Comparison of ENCODE assay signal across 1 cellular context in genomic region chr3:61251174-61251972, GRCh38.
TF ChIP-seq lines count a peak whose summit lies in the region.

FHIT (minus strand) TSS chr3:61251452.

TF ChIP-seq in K562, 482 proteins besides CTCF, POLR2A, EP300 and RAD21 (continued from another document and continues in another):
- TF ChIP-seq, protein P1, sequence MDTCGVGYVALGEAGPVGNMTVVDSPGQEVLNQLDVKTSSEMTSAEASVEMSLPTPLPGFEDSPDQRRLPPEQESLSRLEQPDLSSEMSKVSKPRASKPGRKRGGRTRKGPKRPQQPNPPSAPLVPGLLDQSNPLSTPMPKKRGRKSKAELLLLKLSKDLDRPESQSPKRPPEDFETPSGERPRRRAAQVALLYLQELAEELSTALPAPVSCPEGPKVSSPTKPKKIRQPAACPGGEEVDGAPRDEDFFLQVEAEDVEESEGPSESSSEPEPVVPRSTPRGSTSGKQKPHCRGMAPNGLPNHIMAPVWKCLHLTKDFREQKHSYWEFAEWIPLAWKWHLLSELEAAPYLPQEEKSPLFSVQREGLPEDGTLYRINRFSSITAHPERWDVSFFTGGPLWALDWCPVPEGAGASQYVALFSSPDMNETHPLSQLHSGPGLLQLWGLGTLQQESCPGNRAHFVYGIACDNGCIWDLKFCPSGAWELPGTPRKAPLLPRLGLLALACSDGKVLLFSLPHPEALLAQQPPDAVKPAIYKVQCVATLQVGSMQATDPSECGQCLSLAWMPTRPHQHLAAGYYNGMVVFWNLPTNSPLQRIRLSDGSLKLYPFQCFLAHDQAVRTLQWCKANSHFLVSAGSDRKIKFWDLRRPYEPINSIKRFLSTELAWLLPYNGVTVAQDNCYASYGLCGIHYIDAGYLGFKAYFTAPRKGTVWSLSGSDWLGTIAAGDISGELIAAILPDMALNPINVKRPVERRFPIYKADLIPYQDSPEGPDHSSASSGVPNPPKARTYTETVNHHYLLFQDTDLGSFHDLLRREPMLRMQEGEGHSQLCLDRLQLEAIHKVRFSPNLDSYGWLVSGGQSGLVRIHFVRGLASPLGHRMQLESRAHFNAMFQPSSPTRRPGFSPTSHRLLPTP (IDR thresholded peaks at IDR 0.05; ENCODE audit: borderline replicate concordance, extremely low read depth, insufficient read length) = no peak
- TF ChIP-seq FOXJ2 (tag; IDR thresholded peaks at IDR 0.05) (no peak), PURB (CRISPR knock-in tag; IDR thresholded peaks at IDR 0.05; ENCODE audit: low read depth) (no peak), ZNF324 (CRISPR knock-in tag; IDR thresholded peaks at IDR 0.05) (no peak), ZNF695 (CRISPR knock-in tag; IDR thresholded peaks at IDR 0.05) (no peak), FUS (optimal IDR thresholded peaks at IDR 0.05; ENCODE audit: low read depth, low read length) (no peak), MYNN (IDR thresholded peaks at IDR 0.05) (no peak), MYNN (CRISPR knock-in tag; IDR thresholded peaks at IDR 0.05) (no peak), DACH1 (IDR thresholded peaks at IDR 0.05; ENCODE audit: partially characterized antibody) (no peak), MTA1 (IDR thresholded peaks at IDR 0.05; ENCODE audit: borderline replicate concordance) (no peak), NFRKB (IDR thresholded peaks at IDR 0.05; ENCODE audit: low read depth) (no peak), ZNF184 (CRISPR knock-in tag; IDR thresholded peaks at IDR 0.05) (no peak), STAT5A (IDR thresholded peaks at IDR 0.05; ENCODE audit: borderline replicate concordance, low read length) (no peak), HDAC1 (IDR thresholded peaks at IDR 0.05) (no peak), ZNF311 (CRISPR knock-in tag; IDR thresholded peaks at IDR 0.05) (no peak), ZNF75A (CRISPR knock-in tag; IDR thresholded peaks at IDR 0.05) (no peak), JUND (IDR thresholded peaks at IDR 0.05; ENCODE audit: borderline replicate concordance, low read depth, low read length) (0 out of 2 replicates have a peak, but pooled peaks have one; percentile 35), JUND (tag; IDR thresholded peaks at IDR 0.05; ENCODE audit: borderline replicate concordance, low read depth, low read length) (no peak), ZNF551 (CRISPR knock-in tag; IDR thresholded peaks at IDR 0.05) (no peak), CSDE1 (IDR thresholded peaks at IDR 0.05) (no peak), SIN3A (IDR thresholded peaks at IDR 0.05; ENCODE audit: borderline replicate concordance in 2 of 2, control insufficient read depth in 1 of 2, low read depth in 2 of 2, low read length in 2 of 2) (no peak), RBBP5 (IDR thresholded peaks at IDR 0.05; ENCODE audit: borderline replicate concordance, insufficient read depth, low read length, poor library complexity, severe bottlenecking) (no peak), TBP (optimal IDR thresholded peaks at IDR 0.05; ENCODE audit: low read depth, low read length) (peak; percentile 38), SMAD3 (CRISPR knock-in tag; conservative IDR thresholded peaks at IDR 0.05) (no peak), NR1H2 (CRISPR knock-in tag; IDR thresholded peaks at IDR 0.05) (no peak), FIP1L1 (IDR thresholded peaks at IDR 0.05; ENCODE audit: low read depth, low read length, poor library complexity, severe bottlenecking) (no peak), MTF1 (CRISPR knock-in tag; IDR thresholded peaks at IDR 0.05; ENCODE audit: borderline replicate concordance) (no peak), HNRNPUL1 (IDR thresholded peaks at IDR 0.05; ENCODE audit: low read length) (no peak), MAX (CRISPR knock-in tag; IDR thresholded peaks at IDR 0.05) (no peak), BRD9 (IDR thresholded peaks at IDR 0.05; ENCODE audit: low read depth, partially characterized antibody) (no peak), SMAD2 (IDR thresholded peaks at IDR 0.05; ENCODE audit: low read depth, low read length) (no peak), BCL6 (CRISPR knock-in tag; IDR thresholded peaks at IDR 0.05) (no peak), E2F1 (CRISPR knock-in tag; IDR thresholded peaks at IDR 0.05) (no peak), CBX2 (IDR thresholded peaks at IDR 0.05; ENCODE audit: insufficient read depth, low read length, poor library complexity, severe bottlenecking) (no peak), ZNF507 (tag; conservative IDR thresholded peaks at IDR 0.05) (no peak), MTA3 (IDR thresholded peaks at IDR 0.05; ENCODE audit: borderline replicate concordance) (no peak; the same call in 1 of the 2 replicates), ZKSCAN8 (CRISPR knock-in tag; IDR thresholded peaks at IDR 0.05) (no peak), LEF1 (IDR thresholded peaks at IDR 0.05) (no peak), MAFK (IDR thresholded peaks at IDR 0.05; ENCODE audit: low read length) (no peak), ZNF707 (CRISPR knock-in tag; conservative IDR thresholded peaks at IDR 0.05) (no peak), GATAD2A (IDR thresholded peaks at IDR 0.05) (no peak), TAF15 (IDR thresholded peaks at IDR 0.05; ENCODE audit: low read depth, low read length) (no peak), RFX5 (IDR thresholded peaks at IDR 0.05; ENCODE audit: low read depth, low read length) (no peak), IRF2 (CRISPR knock-in tag; IDR thresholded peaks at IDR 0.05) (no peak), HMG20B (CRISPR knock-in tag; IDR thresholded peaks at IDR 0.05) (no peak), RBM14 (IDR thresholded peaks at IDR 0.05; ENCODE audit: borderline replicate concordance, insufficient read depth, low read depth, low read length) (no peak), ZNF512 (tag; IDR thresholded peaks at IDR 0.05) (peak; percentile 43; the same call in 1 of the 2 replicates), ZNF124 (CRISPR knock-in tag; IDR thresholded peaks at IDR 0.05) (no peak)
- TF ChIP-seq, protein P2, sequence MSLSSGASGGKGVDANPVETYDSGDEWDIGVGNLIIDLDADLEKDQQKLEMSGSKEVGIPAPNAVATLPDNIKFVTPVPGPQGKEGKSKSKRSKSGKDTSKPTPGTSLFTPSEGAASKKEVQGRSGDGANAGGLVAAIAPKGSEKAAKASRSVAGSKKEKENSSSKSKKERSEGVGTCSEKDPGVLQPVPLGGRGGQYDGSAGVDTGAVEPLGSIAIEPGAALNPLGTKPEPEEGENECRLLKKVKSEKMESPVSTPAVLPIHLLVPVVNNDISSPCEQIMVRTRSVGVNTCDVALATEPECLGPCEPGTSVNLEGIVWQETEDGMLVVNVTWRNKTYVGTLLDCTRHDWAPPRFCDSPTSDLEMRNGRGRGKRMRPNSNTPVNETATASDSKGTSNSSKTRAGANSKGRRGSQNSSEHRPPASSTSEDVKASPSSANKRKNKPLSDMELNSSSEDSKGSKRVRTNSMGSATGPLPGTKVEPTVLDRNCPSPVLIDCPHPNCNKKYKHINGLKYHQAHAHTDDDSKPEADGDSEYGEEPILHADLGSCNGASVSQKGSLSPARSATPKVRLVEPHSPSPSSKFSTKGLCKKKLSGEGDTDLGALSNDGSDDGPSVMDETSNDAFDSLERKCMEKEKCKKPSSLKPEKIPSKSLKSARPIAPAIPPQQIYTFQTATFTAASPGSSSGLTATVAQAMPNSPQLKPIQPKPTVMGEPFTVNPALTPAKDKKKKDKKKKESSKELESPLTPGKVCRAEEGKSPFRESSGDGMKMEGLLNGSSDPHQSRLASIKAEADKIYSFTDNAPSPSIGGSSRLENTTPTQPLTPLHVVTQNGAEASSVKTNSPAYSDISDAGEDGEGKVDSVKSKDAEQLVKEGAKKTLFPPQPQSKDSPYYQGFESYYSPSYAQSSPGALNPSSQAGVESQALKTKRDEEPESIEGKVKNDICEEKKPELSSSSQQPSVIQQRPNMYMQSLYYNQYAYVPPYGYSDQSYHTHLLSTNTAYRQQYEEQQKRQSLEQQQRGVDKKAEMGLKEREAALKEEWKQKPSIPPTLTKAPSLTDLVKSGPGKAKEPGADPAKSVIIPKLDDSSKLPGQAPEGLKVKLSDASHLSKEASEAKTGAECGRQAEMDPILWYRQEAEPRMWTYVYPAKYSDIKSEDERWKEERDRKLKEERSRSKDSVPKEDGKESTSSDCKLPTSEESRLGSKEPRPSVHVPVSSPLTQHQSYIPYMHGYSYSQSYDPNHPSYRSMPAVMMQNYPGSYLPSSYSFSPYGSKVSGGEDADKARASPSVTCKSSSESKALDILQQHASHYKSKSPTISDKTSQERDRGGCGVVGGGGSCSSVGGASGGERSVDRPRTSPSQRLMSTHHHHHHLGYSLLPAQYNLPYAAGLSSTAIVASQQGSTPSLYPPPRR (CRISPR knock-in tag; IDR thresholded peaks at IDR 0.05; ENCODE audit: borderline replicate concordance) = no peak
- TF ChIP-seq, protein P3, sequence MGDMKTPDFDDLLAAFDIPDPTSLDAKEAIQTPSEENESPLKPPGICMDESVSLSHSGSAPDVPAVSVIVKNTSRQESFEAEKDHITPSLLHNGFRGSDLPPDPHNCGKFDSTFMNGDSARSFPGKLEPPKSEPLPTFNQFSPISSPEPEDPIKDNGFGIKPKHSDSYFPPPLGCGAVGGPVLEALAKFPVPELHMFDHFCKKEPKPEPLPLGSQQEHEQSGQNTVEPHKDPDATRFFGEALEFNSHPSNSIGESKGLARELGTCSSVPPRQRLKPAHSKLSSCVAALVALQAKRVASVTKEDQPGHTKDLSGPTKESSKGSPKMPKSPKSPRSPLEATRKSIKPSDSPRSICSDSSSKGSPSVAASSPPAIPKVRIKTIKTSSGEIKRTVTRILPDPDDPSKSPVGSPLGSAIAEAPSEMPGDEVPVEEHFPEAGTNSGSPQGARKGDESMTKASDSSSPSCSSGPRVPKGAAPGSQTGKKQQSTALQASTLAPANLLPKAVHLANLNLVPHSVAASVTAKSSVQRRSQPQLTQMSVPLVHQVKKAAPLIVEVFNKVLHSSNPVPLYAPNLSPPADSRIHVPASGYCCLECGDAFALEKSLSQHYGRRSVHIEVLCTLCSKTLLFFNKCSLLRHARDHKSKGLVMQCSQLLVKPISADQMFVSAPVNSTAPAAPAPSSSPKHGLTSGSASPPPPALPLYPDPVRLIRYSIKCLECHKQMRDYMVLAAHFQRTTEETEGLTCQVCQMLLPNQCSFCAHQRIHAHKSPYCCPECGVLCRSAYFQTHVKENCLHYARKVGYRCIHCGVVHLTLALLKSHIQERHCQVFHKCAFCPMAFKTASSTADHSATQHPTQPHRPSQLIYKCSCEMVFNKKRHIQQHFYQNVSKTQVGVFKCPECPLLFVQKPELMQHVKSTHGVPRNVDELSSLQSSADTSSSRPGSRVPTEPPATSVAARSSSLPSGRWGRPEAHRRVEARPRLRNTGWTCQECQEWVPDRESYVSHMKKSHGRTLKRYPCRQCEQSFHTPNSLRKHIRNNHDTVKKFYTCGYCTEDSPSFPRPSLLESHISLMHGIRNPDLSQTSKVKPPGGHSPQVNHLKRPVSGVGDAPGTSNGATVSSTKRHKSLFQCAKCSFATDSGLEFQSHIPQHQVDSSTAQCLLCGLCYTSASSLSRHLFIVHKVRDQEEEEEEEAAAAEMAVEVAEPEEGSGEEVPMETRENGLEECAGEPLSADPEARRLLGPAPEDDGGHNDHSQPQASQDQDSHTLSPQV (IDR thresholded peaks at IDR 0.05) = no peak
- TF ChIP-seq, protein P4, sequence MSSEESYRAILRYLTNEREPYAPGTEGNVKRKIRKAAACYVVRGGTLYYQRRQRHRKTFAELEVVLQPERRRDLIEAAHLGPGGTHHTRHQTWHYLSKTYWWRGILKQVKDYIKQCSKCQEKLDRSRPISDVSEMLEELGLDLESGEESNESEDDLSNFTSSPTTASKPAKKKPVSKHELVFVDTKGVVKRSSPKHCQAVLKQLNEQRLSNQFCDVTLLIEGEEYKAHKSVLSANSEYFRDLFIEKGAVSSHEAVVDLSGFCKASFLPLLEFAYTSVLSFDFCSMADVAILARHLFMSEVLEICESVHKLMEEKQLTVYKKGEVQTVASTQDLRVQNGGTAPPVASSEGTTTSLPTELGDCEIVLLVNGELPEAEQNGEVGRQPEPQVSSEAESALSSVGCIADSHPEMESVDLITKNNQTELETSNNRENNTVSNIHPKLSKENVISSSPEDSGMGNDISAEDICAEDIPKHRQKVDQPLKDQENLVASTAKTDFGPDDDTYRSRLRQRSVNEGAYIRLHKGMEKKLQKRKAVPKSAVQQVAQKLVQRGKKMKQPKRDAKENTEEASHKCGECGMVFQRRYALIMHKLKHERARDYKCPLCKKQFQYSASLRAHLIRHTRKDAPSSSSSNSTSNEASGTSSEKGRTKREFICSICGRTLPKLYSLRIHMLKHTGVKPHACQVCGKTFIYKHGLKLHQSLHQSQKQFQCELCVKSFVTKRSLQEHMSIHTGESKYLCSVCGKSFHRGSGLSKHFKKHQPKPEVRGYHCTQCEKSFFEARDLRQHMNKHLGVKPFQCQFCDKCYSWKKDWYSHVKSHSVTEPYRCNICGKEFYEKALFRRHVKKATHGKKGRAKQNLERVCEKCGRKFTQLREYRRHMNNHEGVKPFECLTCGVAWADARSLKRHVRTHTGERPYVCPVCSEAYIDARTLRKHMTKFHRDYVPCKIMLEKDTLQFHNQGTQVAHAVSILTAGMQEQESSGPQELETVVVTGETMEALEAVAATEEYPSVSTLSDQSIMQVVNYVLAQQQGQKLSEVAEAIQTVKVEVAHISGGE (CRISPR knock-in tag; IDR thresholded peaks at IDR 0.05) = no peak
- TF ChIP-seq, protein P5, sequence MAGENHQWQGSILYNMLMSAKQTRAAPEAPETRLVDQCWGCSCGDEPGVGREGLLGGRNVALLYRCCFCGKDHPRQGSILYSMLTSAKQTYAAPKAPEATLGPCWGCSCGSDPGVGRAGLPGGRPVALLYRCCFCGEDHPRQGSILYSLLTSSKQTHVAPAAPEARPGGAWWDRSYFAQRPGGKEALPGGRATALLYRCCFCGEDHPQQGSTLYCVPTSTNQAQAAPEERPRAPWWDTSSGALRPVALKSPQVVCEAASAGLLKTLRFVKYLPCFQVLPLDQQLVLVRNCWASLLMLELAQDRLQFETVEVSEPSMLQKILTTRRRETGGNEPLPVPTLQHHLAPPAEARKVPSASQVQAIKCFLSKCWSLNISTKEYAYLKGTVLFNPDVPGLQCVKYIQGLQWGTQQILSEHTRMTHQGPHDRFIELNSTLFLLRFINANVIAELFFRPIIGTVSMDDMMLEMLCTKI (IDR thresholded peaks at IDR 0.05; ENCODE audit: partially characterized antibody) = no peak
